ENCODE assay signal across 8 cellular contexts in genomic region chr1:40849801-40850592, GRCh38. TPM values are rescaled to one million over a fixed set of nuclear protein-coding genes. Genes with fewer than 3 reads are reported as not detected.
DNase-seq lines count a peak whose midpoint lies in the region; ATAC-seq and TF ChIP-seq lines count a peak whose summit lies in the region.

No MANE protein-coding gene starts in this region.

- no peaks in the 10 kb centered on the region for H3K9me3 ChIP-seq in RWPE2 (ENCODE audit: severe bottlenecking)
- H3K9me3 ChIP-seq in gastroesophageal sphincter, result no peaks in the 10 kb centered on the region
- no peaks in the 10 kb centered on the region for H3K9me3 ChIP-seq in trophoblast cell (ENCODE audit: insufficient read depth, low read depth, low read length)
- H3K9me3 ChIP-seq in upper lobe of right lung, result no peaks in the 10 kb centered on the region

- 5 to 8% methylated on average over 8 to 10 of the region's 12 CpGs for WGBS in gastroesophageal sphincter (ENCODE audit: low coverage in 1 of 2), 2 donors
- WGBS in trophoblast cell (ENCODE audit: extremely low coverage, insufficient coverage, insufficient read length), result no CpG with 5 or more reads among the region's 12 CpGs

- no peak overlapping the region for H4K12ac ChIP-seq in trophoblast cell (ENCODE audit: low read depth, low read length)

- TF ChIP-seq CTCF in RWPE2 (IDR thresholded peaks at IDR 0.05; ENCODE audit: poor library complexity, severe bottlenecking) (peak; percentile 89), gastroesophageal sphincter (IDR thresholded peaks at IDR 0.05) (peak; percentile 87 to 95 (median 94)), upper lobe of right lung (IDR thresholded peaks at IDR 0.05) (peak; percentile 89)

- H4K8ac ChIP-seq in trophoblast cell (ENCODE audit: low read depth, low read length), result no peak overlapping the region

- no peak overlapping the region for H2AK5ac ChIP-seq in trophoblast cell (ENCODE audit: low read length)

- no peak overlapping the region for H3K14ac ChIP-seq in trophoblast cell (ENCODE audit: low read length)

- no peak overlapping the region for H3K4me2 ChIP-seq in trophoblast cell (ENCODE audit: low read length)

- TF ChIP-seq EP300 in gastroesophageal sphincter (IDR thresholded peaks at IDR 0.05), result no peak

- no peak overlapping the region for H2AFZ ChIP-seq in trophoblast cell (ENCODE audit: insufficient read depth, low read length, poor library complexity)

- H3K4ac ChIP-seq in trophoblast cell (ENCODE audit: low read depth, low read length), result no peak overlapping the region

- no peak for TF ChIP-seq POLR2A in gastroesophageal sphincter (IDR thresholded peaks at IDR 0.05)

- H2BK12ac ChIP-seq in trophoblast cell (ENCODE audit: low read length), result no peak overlapping the region

- DNase-seq in SHP77 (lab: John Stamatoyannopoulos, UW) (peak; percentile 40 to 49), SHP77 treated with DMSO at 0.1 percent for 48 hours (lab: John Stamatoyannopoulos, UW) (no peak), KG1 (lab: John Stamatoyannopoulos, UW) (peak; percentile 40), RWPE2 (ENCODE audit: low spot score) (no peak), trophoblast cell (peak; percentile 36 to 81), upper lobe of right lung (peak; percentile 78)
- DNase-seq in activated effector memory CD4-positive, alpha-beta T cell treated with anti-CD3 and anti-CD28 coated beads, Interleukin-2, amount 50 U/mL, for 16 hours, result peak; percentile 91

- intact Hi-C loops in upper lobe of right lung (cut with DNase I), result loop anchor here (5.0 to 10.0 kb wide), 2 partner anchors 102 to 235 kb away; no protein-coding TSS in a partner anchor

- H3K36me3 ChIP-seq in RWPE2 (ENCODE audit: low read depth) (no peaks in the 10 kb centered on the region), gastroesophageal sphincter (no peaks in the 10 kb centered on the region), trophoblast cell (ENCODE audit: control insufficient read depth in 1 of 2, insufficient read depth in 2 of 2, low read length in 2 of 2) (no peaks in the 10 kb centered on the region), upper lobe of right lung (no peaks in the 10 kb centered on the region)

- H3K27me3 ChIP-seq in RWPE2 (ENCODE audit: insufficient read depth, poor library complexity, severe bottlenecking), result no peaks in the 10 kb centered on the region
- H3K27me3 ChIP-seq in gastroesophageal sphincter, result no peaks in the 10 kb centered on the region
- no peaks in the 10 kb centered on the region for H3K27me3 ChIP-seq in trophoblast cell (ENCODE audit: insufficient read depth, low read length)
- no peaks in the 10 kb centered on the region for H3K27me3 ChIP-seq in upper lobe of right lung

- no peak overlapping the region for H3K23ac ChIP-seq in trophoblast cell (ENCODE audit: low read length)

- H3K9ac ChIP-seq in trophoblast cell (ENCODE audit: low read length), result no peak overlapping the region

- no peak overlapping the region for H3K27ac ChIP-seq in RWPE2 (ENCODE audit: poor library complexity, severe bottlenecking)
- no peak overlapping the region for H3K27ac ChIP-seq in gastroesophageal sphincter
- H3K27ac ChIP-seq in trophoblast cell (ENCODE audit: low read depth, low read length), result no peak overlapping the region
- no peak overlapping the region for H3K27ac ChIP-seq in upper lobe of right lung

- H3K4me1 ChIP-seq in RWPE2 (ENCODE audit: insufficient read depth, poor library complexity, severe bottlenecking) (peaks cover 6% of the 10 kb centered on the region), gastroesophageal sphincter (peaks cover 0 to 15% (median 0%) of the 10 kb centered on the region in 3 donors), trophoblast cell (ENCODE audit: control insufficient read depth in 1 of 2, insufficient read depth in 2 of 2, low read length in 2 of 2) (no peaks in the 10 kb centered on the region), upper lobe of right lung (no peaks in the 10 kb centered on the region)

- H3K79me1 ChIP-seq in trophoblast cell (ENCODE audit: low read length), result no peaks in the 10 kb centered on the region

- H3K4me3 ChIP-seq in RWPE2 (ENCODE audit: severe bottlenecking) (no peak overlapping the region), gastroesophageal sphincter (no peak overlapping the region), trophoblast cell (ENCODE audit: low read depth, low read length) (no peak overlapping the region), upper lobe of right lung (no peak overlapping the region)

- H3K18ac ChIP-seq in trophoblast cell (ENCODE audit: low read length), result no peak overlapping the region

- H4K91ac ChIP-seq in trophoblast cell (ENCODE audit: low read depth, low read length), result no peak overlapping the region

- no peaks in the 10 kb centered on the region for H3K79me2 ChIP-seq in trophoblast cell (ENCODE audit: control insufficient read depth, insufficient read depth, low read length, poor library complexity)

- peak; percentile 67; the same call in 2 of the 3 replicates for ATAC-seq in RWPE2 (ENCODE audit: low read depth)
- peak; percentile 86 for ATAC-seq in gastroesophageal sphincter
- ATAC-seq in upper lobe of right lung, result peak; percentile 92

- no peak overlapping the region for H2BK120ac ChIP-seq in trophoblast cell (ENCODE audit: insufficient read depth, low read length, poor library complexity)

- H2BK5ac ChIP-seq in trophoblast cell (ENCODE audit: low read depth, low read length, poor library complexity), result no peak overlapping the region

RNA-seq across cellular contexts. Expression of gene CITED4, which starts 12.2 kb away (rescaled TPM):
- total RNA-seq in gastroesophageal sphincter (10 to 100 TPM in 3 of 4 donors, 1 to 10 TPM in 1; 9.2 to 15.6 (median 14.1) TPM), upper lobe of right lung (23.2 TPM)
- polyA plus RNA-seq in trophoblast cell (2013), result 2.7 and 3.4 TPM in 2 replicates

Comparison
In these comparisons a context has a peak if more than half of its experiments do, and no peak if none do; other contexts are left out.
1. DNase-seq: peak in SHP77 (2 of 2), KG1 (single experiment), activated effector memory CD4-positive, alpha-beta T cell treated with anti-CD3 and anti-CD28 coated beads, Interleukin-2, amount 50 U/mL, for 16 hours (single experiment), trophoblast cell (2 of 2) and upper lobe of right lung (single experiment); none in SHP77 treated with DMSO at 0.1 percent for 48 hours (single experiment) and RWPE2 (single experiment).
2. Peak in every context shown above with its lines, with median percentiles within 50 percentile points of each other: ATAC-seq and CTCF ChIP-seq.